In the genomic region with DNA sequence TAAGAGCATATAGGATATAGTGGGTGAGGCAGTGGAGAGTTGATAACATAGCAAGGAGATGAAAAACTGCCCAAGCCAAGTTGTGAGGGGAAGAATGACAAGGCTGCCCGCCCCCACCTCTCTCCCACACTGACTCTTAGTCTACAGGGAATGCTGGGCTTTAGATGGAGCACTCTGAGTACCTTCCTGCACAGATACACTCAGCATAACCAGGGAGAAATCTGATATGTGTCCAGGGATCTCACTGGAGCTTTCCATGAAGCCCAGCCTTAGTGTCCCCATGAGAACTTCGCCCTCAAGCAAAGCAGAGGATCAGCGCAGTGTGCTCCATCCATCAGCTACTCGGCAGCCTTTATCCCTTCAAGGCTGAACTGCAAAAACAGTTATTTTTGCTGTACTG, we compare ENCODE assay signal across 22 cellular contexts.
"Had no signal": no experiment of that assay in that cellular context is flagged by ENCODE, and none has a peak within 500 bp of the region (broad histone marks: within the 10 kb centered on the region; RNA-seq: fewer than 3 reads in every experiment).

No MANE protein-coding gene starts in this region.

- H3K4me1 Mint-ChIP-seq: naive thymus-derived CD8-positive, alpha-beta T cell; neural crest cell; stimulated activated effector memory CD8-positive, alpha-beta T cell treated with anti-CD3 and anti-CD28 coated beads, Interleukin-12 subunit alpha, Interleukin-12 subunit beta, amount 100 ng/mL, for 72 hours; stimulated activated naive B cell treated with anti-CD40 and anti-IgM and Interleukin-4, amounts not matched to agents 10 μg/mL and 1 μg/mL and 100 μg/mL, for 72 hours had no signal

- H3K27me3 Mint-ChIP-seq: stimulated activated naive B cell treated with anti-CD40 and anti-IgM and Interleukin-4, amounts not matched to agents 10 μg/mL and 1 μg/mL and 100 μg/mL, for 72 hours; stimulated activated naive CD8-positive, alpha-beta T cell treated with anti-CD3 and anti-CD28 coated beads, Interleukin-15, Interleukin-2, amounts not matched to agents 100 ng/mL and 50 ng/mL, for 24 hours had no signal

- H3K4me3 Mint-ChIP-seq: naive thymus-derived CD8-positive, alpha-beta T cell; natural killer cell treated with Interleukin-12 subunit alpha and Interleukin-12 subunit beta and Interleukin-15 and Interleukin-18, amount 100 ng/mL, for 72 hours; nephron progenitor cell; neural crest cell; stimulated activated effector memory CD8-positive, alpha-beta T cell treated with anti-CD3 and anti-CD28 coated beads, Interleukin-12 subunit alpha, Interleukin-12 subunit beta, amount 100 ng/mL, for 72 hours; stimulated activated naive B cell treated with anti-CD40 and anti-IgM and Interleukin-4, amounts not matched to agents 10 μg/mL and 1 μg/mL and 100 μg/mL, for 72 hours; stimulated activated naive CD8-positive, alpha-beta T cell treated with anti-CD3 and anti-CD28 coated beads, Interleukin-15, Interleukin-2, amounts not matched to agents 100 ng/mL and 50 ng/mL, for 24 hours had no signal

- H3K9me3 Mint-ChIP-seq: nephron progenitor cell; neural crest cell; stimulated activated naive B cell treated with anti-CD40 and anti-IgM and Interleukin-4, amounts not matched to agents 10 μg/mL and 1 μg/mL and 100 μg/mL, for 72 hours; stimulated activated naive CD8-positive, alpha-beta T cell treated with anti-CD3 and anti-CD28 coated beads, Interleukin-15, Interleukin-2, amounts not matched to agents 100 ng/mL and 50 ng/mL, for 24 hours had no signal

- H3K36me3 Mint-ChIP-seq: naive thymus-derived CD8-positive, alpha-beta T cell; natural killer cell treated with Interleukin-12 subunit alpha and Interleukin-12 subunit beta and Interleukin-15 and Interleukin-18, amount 100 ng/mL, for 72 hours; stimulated activated effector memory CD8-positive, alpha-beta T cell treated with anti-CD3 and anti-CD28 coated beads, Interleukin-12 subunit alpha, Interleukin-12 subunit beta, amount 100 ng/mL, for 72 hours; stimulated activated naive B cell treated with anti-CD40 and anti-IgM and Interleukin-4, amounts not matched to agents 10 μg/mL and 1 μg/mL and 100 μg/mL, for 72 hours had no signal

- DNase-seq: naive thymus-derived CD8-positive, alpha-beta T cell; nephron progenitor cell; nucleus accumbens; pancreas; retina; right lobe of liver; sigmoid colon; small intestine; stimulated activated CD4-positive, alpha-beta T cell treated with anti-CD3 and anti-CD28 coated beads, Interleukin-15, amount 100 ng/mL, for 24 hours; stimulated activated CD4-positive, alpha-beta T cell treated with anti-CD3 and anti-CD28 coated beads, Interleukin-2, amount 100 ng/mL, for 24 hours; stimulated activated CD4-positive, alpha-beta T cell treated with anti-CD3 and anti-CD28 coated beads, Interleukin-2, amount 100 ng/mL, for 48 hours; stimulated activated CD4-positive, alpha-beta T cell treated with anti-CD3 and anti-CD28 coated beads, Interleukin-4, amount 100 ng/mL, for 24 hours; stimulated activated naive B cell treated with anti-CD40 and anti-IgM and Interleukin-4, amounts not matched to agents 10 μg/mL and 1 μg/mL and 100 μg/mL, for 72 hours; stimulated activated naive CD4-positive, alpha-beta T cell treated with Interleukin-2 at 50 U/mL for 16 hours; stomach; thyroid gland; trophoblast cell; upper lobe of left lung had no signal

- ATAC-seq: naive thymus-derived CD8-positive, alpha-beta T cell; natural killer cell treated with Interleukin-12 subunit alpha and Interleukin-12 subunit beta and Interleukin-15 and Interleukin-18, amount 100 ng/mL, for 72 hours; pancreas; right lobe of liver; stimulated activated effector memory CD8-positive, alpha-beta T cell treated with anti-CD3 and anti-CD28 coated beads, Interleukin-12 subunit alpha, Interleukin-12 subunit beta, amount 100 ng/mL, for 72 hours; stimulated activated naive B cell treated with anti-CD40 and anti-IgM and Interleukin-4, amounts not matched to agents 10 μg/mL and 1 μg/mL and 100 μg/mL, for 72 hours had no signal

- H3K27ac Mint-ChIP-seq: naive thymus-derived CD8-positive, alpha-beta T cell; natural killer cell treated with Interleukin-12 subunit alpha and Interleukin-12 subunit beta and Interleukin-15 and Interleukin-18, amount 100 ng/mL, for 72 hours; nephron progenitor cell; stimulated activated effector memory CD8-positive, alpha-beta T cell treated with anti-CD3 and anti-CD28 coated beads, Interleukin-12 subunit alpha, Interleukin-12 subunit beta, amount 100 ng/mL, for 72 hours; stimulated activated naive B cell treated with anti-CD40 and anti-IgM and Interleukin-4, amounts not matched to agents 10 μg/mL and 1 μg/mL and 100 μg/mL, for 72 hours; stimulated activated naive CD8-positive, alpha-beta T cell treated with anti-CD3 and anti-CD28 coated beads, Interleukin-15, Interleukin-2, amounts not matched to agents 100 ng/mL and 50 ng/mL, for 24 hours had no signal
